In genomic region chr6:90493332-90493731, GRCh38 we compare ENCODE assay signal across 18 cellular contexts.
DNase-seq lines count a peak whose midpoint lies in the region; ATAC-seq and TF ChIP-seq lines count a peak whose summit lies in the region.
"Had no signal": no experiment of that assay in that cellular context is flagged by ENCODE, and none has a peak within 500 bp of the region (broad histone marks: within the 10 kb centered on the region; RNA-seq: fewer than 3 reads in every experiment).

No MANE protein-coding gene starts in this region.

- 41 to 58% methylated on average over 2 of the region's 2 CpGs for WGBS in upper lobe of left lung, 2 donors

- CTCF ChIA-PET in WTC11 (lab: Charles Lee), result interaction anchor here (1.0 to 3.8 kb wide), 4 partner anchors 12 to 16 kb away, joined by 3 to 30 read pairs (median 4); no protein-coding TSS in a partner anchor

- TF ChIP-seq CTCF in WTC11 (IDR thresholded peaks at IDR 0.05) (no peak), upper lobe of left lung (IDR thresholded peaks at IDR 0.05) (no peak)

- no peak overlapping the region for H3K4me3 ChIP-seq in BLaER1 treated with 17β-estradiol and CSF1 and Interleukin-3, amounts not matched to agents 10 nM and 100 nM
- H3K4me3 ChIP-seq in upper lobe of left lung, result no peak overlapping the region
- H3K4me3 ChIP-seq: PC-9, tibial nerve had no signal

- POLR2A ChIA-PET in WTC11 (lab: Charles Lee), result no interaction called here

- TF ChIP-seq POLR2A in upper lobe of left lung (IDR thresholded peaks at IDR 0.05), result no peak

- H3K27me3 Mint-ChIP-seq in WTC11 (ENCODE audit: low read depth), result no peaks in the 10 kb centered on the region

- H3K4me3 Mint-ChIP-seq in WTC11, result no peak overlapping the region
- H3K4me3 Mint-ChIP-seq: B cell had no signal

- 0 out of 22 replicates have a peak overlapping the region, but pooled peaks of 2 of the 11 experiments have one; percentile 7 to 26 for H3K9ac ChIP-seq in BLaER1 treated with 17β-estradiol and CSF1 and Interleukin-3, amounts not matched to agents 10 nM and 100 nM

- H3K4me2 ChIP-seq in BLaER1 treated with 17β-estradiol and CSF1 and Interleukin-3, amounts not matched to agents 10 nM and 100 nM, result peak overlapping the region; percentile 49 to 67 (median 61)
- H3K4me2 ChIP-seq: PC-9 had no signal

- peak overlapping the region; percentile 93 for H3K27ac Mint-ChIP-seq in WTC11
- H3K27ac Mint-ChIP-seq: activated T-helper 2 cell treated with anti-CD3 and anti-CD28 coated beads, Interferon-gamma antibody, Interleukin-2, Interleukin-4, amounts not matched to agents 10 μg/mL and 5 μg/mL and 100 μg/mL, durations not matched to agents 14 hours and 24 hours and 36 hours; B cell had no signal

- ATAC-seq in WTC11 (no peak), upper lobe of left lung (ENCODE audit: low FRiP score in 2 of 2) (no peak)

- peak; percentile 70 to 71 for DNase-seq in Kasumi-1 (lab: John Stamatoyannopoulos, UW)
- DNase-seq in WTC11 (ENCODE audit: low spot score), result no peak
- peak; percentile 24 for DNase-seq in glomerular visceral epithelial cell (ENCODE audit: extremely low spot score)
- DNase-seq in upper lobe of left lung, result no peak
- DNase-seq in caudate nucleus (lab: John Stamatoyannopoulos, UW), result no peak
- no peak for DNase-seq in stimulated activated CD4-positive, alpha-beta T cell treated with anti-CD3 and anti-CD28 coated beads, Interleukin-4, amount 100 ng/mL, for 4 hours
- no peak for DNase-seq in NCI-H1930 (lab: John Stamatoyannopoulos, UW)
- DNase-seq: activated CD4-positive, alpha-beta T cell treated with anti-CD3 and anti-CD28 coated beads, Interleukin-2, amount 50 U/mL, for 1 hour; anterior cingulate cortex; effector CD4-positive, alpha-beta T cell; glutamatergic neuron; NCI-H1105 treated with DMSO at 0.1 percent for 48 hours; NCI-H446; PC-9 had no signal

- H3K27ac ChIP-seq in BLaER1 treated with 17β-estradiol and CSF1 and Interleukin-3, amounts not matched to agents 10 nM and 100 nM, result peak overlapping the region in 9 of 11 experiments; percentile 47 to 73 (median 61); a peak in 18 of 22 replicates
- no peak overlapping the region for H3K27ac ChIP-seq in upper lobe of left lung
- H3K27ac ChIP-seq in caudate nucleus (ENCODE audit: low read depth, low read length), result no peak overlapping the region
- H3K27ac ChIP-seq: PC-9, tibial nerve had no signal

- H3K36me3 Mint-ChIP-seq in WTC11, result no peaks in the 10 kb centered on the region

- H3K27me3 ChIP-seq in BLaER1 treated with 17β-estradiol and CSF1 and Interleukin-3, amounts not matched to agents 10 nM and 100 nM, result no peaks in the 10 kb centered on the region
- no peaks in the 10 kb centered on the region for H3K27me3 ChIP-seq in upper lobe of left lung

- H3K4me1 ChIP-seq in BLaER1 treated with 17β-estradiol and CSF1 and Interleukin-3, amounts not matched to agents 10 nM and 100 nM, result peaks cover 14 to 29% (median 23%) of the 10 kb centered on the region in 10 experiments
- peaks cover 0 to 3% (median 0%) of the 10 kb centered on the region in 4 donors for H3K4me1 ChIP-seq in upper lobe of left lung

- no peaks in the 10 kb centered on the region for H4K20me1 ChIP-seq in BLaER1 treated with 17β-estradiol and CSF1 and Interleukin-3, amounts not matched to agents 10 nM and 100 nM

- no peaks in the 10 kb centered on the region for H3K9me3 ChIP-seq in BLaER1 treated with 17β-estradiol and CSF1 and Interleukin-3, amounts not matched to agents 10 nM and 100 nM (replicated peaks in 1 of 11)
- no peaks in the 10 kb centered on the region for H3K9me3 ChIP-seq in upper lobe of left lung
- H3K9me3 ChIP-seq: tibial nerve had no signal

- H3K4me1 Mint-ChIP-seq in WTC11, result peaks cover 61% of the 10 kb centered on the region
- H3K4me1 Mint-ChIP-seq: B cell had no signal

- H3K36me3 ChIP-seq in BLaER1 treated with 17β-estradiol and CSF1 and Interleukin-3, amounts not matched to agents 10 nM and 100 nM, result no peaks in the 10 kb centered on the region
- H3K36me3 ChIP-seq in upper lobe of left lung, result no peaks in the 10 kb centered on the region
- H3K36me3 ChIP-seq: tibial nerve had no signal

- H3K9me3 Mint-ChIP-seq in WTC11, result peaks cover 7% of the 10 kb centered on the region
- H3K9me3 Mint-ChIP-seq: activated T-helper 2 cell treated with anti-CD3 and anti-CD28 coated beads, Interferon-gamma antibody, Interleukin-2, Interleukin-4, amounts not matched to agents 10 μg/mL and 5 μg/mL and 100 μg/mL, durations not matched to agents 14 hours and 24 hours and 36 hours had no signal

- TF ChIP-seq EP300 in upper lobe of left lung (IDR thresholded peaks at IDR 0.05), result no peak

TF ChIP-seq in WTC11, 78 proteins besides CTCF, POLR2A, EP300 and RAD21:
- TF ChIP-seq KAT7 (CRISPR knock-in tag; IDR thresholded peaks at IDR 0.05; ENCODE audit: borderline replicate concordance) (no peak), NR3C1 (CRISPR knock-in tag; conservative IDR thresholded peaks at IDR 0.05; ENCODE audit: low read depth) (no peak), ZNF317 (CRISPR knock-in tag; IDR thresholded peaks at IDR 0.05; ENCODE audit: borderline replicate concordance, low read depth) (no peak), TEAD1 (CRISPR knock-in tag; IDR thresholded peaks at IDR 0.05) (no peak), RELA (CRISPR knock-in tag; IDR thresholded peaks at IDR 0.05; ENCODE audit: borderline replicate concordance) (no peak), PREB (CRISPR knock-in tag; IDR thresholded peaks at IDR 0.05; ENCODE audit: borderline replicate concordance) (no peak), GABPB1 (CRISPR knock-in tag; IDR thresholded peaks at IDR 0.05) (no peak), GRHL2 (CRISPR knock-in tag; IDR thresholded peaks at IDR 0.05; ENCODE audit: insufficient replicate concordance, severe bottlenecking) (no peak), MLX (CRISPR knock-in tag; IDR thresholded peaks at IDR 0.05) (no peak), FOXK1 (CRISPR knock-in tag; IDR thresholded peaks at IDR 0.05) (no peak), ZNF232 (CRISPR knock-in tag; IDR thresholded peaks at IDR 0.05) (no peak), ETV6 (CRISPR knock-in tag; IDR thresholded peaks at IDR 0.05) (no peak)
- TF ChIP-seq, protein P1, sequence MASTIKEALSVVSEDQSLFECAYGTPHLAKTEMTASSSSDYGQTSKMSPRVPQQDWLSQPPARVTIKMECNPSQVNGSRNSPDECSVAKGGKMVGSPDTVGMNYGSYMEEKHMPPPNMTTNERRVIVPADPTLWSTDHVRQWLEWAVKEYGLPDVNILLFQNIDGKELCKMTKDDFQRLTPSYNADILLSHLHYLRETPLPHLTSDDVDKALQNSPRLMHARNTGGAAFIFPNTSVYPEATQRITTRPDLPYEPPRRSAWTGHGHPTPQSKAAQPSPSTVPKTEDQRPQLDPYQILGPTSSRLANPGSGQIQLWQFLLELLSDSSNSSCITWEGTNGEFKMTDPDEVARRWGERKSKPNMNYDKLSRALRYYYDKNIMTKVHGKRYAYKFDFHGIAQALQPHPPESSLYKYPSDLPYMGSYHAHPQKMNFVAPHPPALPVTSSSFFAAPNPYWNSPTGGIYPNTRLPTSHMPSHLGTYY (CRISPR knock-in tag; IDR thresholded peaks at IDR 0.05), result no peak
- TF ChIP-seq, protein P2, sequence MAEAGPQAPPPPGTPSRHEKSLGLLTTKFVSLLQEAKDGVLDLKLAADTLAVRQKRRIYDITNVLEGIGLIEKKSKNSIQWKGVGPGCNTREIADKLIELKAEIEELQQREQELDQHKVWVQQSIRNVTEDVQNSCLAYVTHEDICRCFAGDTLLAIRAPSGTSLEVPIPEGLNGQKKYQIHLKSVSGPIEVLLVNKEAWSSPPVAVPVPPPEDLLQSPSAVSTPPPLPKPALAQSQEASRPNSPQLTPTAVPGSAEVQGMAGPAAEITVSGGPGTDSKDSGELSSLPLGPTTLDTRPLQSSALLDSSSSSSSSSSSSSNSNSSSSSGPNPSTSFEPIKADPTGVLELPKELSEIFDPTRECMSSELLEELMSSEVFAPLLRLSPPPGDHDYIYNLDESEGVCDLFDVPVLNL (CRISPR knock-in tag; IDR thresholded peaks at IDR 0.05; ENCODE audit: borderline replicate concordance, low read depth), result no peak

Comparison
In these comparisons a context has a peak if more than half of its experiments do, and no peak if none do; other contexts are left out.
1. H3K27ac ChIP-seq: peak in BLaER1 treated with 17β-estradiol and CSF1 and Interleukin-3, amounts not matched to agents 10 nM and 100 nM (9 of 11); none in upper lobe of left lung (0 of 4) and caudate nucleus (single experiment).
2. DNase-seq: peak in Kasumi-1 (2 of 2) and glomerular visceral epithelial cell (single experiment); none in WTC11 (single experiment), upper lobe of left lung (0 of 2), caudate nucleus (0 of 61), stimulated activated CD4-positive, alpha-beta T cell treated with anti-CD3 and anti-CD28 coated beads, Interleukin-4, amount 100 ng/mL, for 4 hours (0 of 2) and NCI-H1930 (0 of 2).